In genomic region chr11:112132737-112133136, GRCh38 we compare ENCODE assay signal across 30 cellular contexts. TPM values are rescaled to one million over a fixed set of nuclear protein-coding genes. Genes with fewer than 3 reads are reported as not detected.
A peak's percentile ranks its signal among the peaks of the same experiment; 100 is the strongest.
DNase-seq lines count a peak whose midpoint lies in the region; FAIRE-seq and TF ChIP-seq lines count a peak whose summit lies in the region.
"Had no signal": no experiment of that assay in that cellular context is flagged by ENCODE, and none has a peak within 500 bp of the region (broad histone marks: within the 10 kb centered on the region; RNA-seq: fewer than 3 reads in every experiment).

No MANE protein-coding gene starts in this region.

- TF ChIP-seq CTCF in lower leg skin (IDR thresholded peaks at IDR 0.05) = no peak

- DNase-seq in CMK (ENCODE audit: low read depth) (peak; percentile 4), HTR-8/SVneo (ENCODE audit: insufficient read length, low spot score) (no peak), SW480 (ENCODE audit: low spot score) (peak; percentile 58), mesendoderm (peak; percentile 40), NCI-H2227 treated with DMSO at 0.1 percent for 48 hours (lab: John Stamatoyannopoulos, UW) (no peak), lower leg skin (ENCODE audit: low spot score in 2 of 2) (no peak), COLO668 (lab: John Stamatoyannopoulos, UW; ENCODE audit: unreplicated experiment) (no peak), trophoblast cell (no peak)
- DNase-seq: Calu3; foreskin fibroblast; H9; hippocampal formation; NCI-H1048; NCI-H2029; Peyer's patch; right cardiac atrium; stimulated activated CD4-positive, alpha-beta T cell treated with anti-CD3 and anti-CD28 coated beads, Interleukin-12 subunit alpha, Interleukin-12 subunit beta, amount 100 ng/mL, for 4 hours; stimulated activated CD4-positive, alpha-beta T cell treated with anti-CD3 and anti-CD28 coated beads, Interleukin-4, amount 100 ng/mL, for 4 hours; stimulated activated naive CD8-positive, alpha-beta T cell treated with anti-CD3 and anti-CD28 coated beads, Interleukin-15, Interleukin-2, amounts not matched to agents 100 U/mL and 50 U/mL, for 24 hours; T-helper 17 cell; tibial artery had no signal

- no peaks in the 10 kb centered on the region for H3K79me1 ChIP-seq in mesendoderm (ENCODE audit: low read length)
- H3K79me1 ChIP-seq in trophoblast cell (ENCODE audit: low read length) = no peaks in the 10 kb centered on the region

- no peak overlapping the region for H3K4me2 ChIP-seq in mesendoderm (ENCODE audit: low read length)
- H3K4me2 ChIP-seq in trophoblast cell (ENCODE audit: low read length) = no peak overlapping the region

- no peak overlapping the region for H3K4me3 ChIP-seq in mesendoderm (ENCODE audit: low read length)
- H3K4me3 ChIP-seq in lower leg skin (ENCODE audit: low read depth, poor library complexity, severe bottlenecking) = no peak overlapping the region
- no peak overlapping the region for H3K4me3 ChIP-seq in trophoblast cell (ENCODE audit: low read depth, low read length)
- H3K4me3 ChIP-seq: ascending aorta, lung, Peyer's patch, tibial artery had no signal

- H2AK5ac ChIP-seq in mesendoderm (ENCODE audit: low read length) (no peak overlapping the region), trophoblast cell (ENCODE audit: low read length) (no peak overlapping the region)

- H2BK12ac ChIP-seq in trophoblast cell (ENCODE audit: low read length) = no peak overlapping the region

- no peak overlapping the region for H2BK120ac ChIP-seq in mesendoderm (ENCODE audit: low read depth, low read length)
- no peak overlapping the region for H2BK120ac ChIP-seq in trophoblast cell (ENCODE audit: insufficient read depth, low read length, poor library complexity)

- H2AFZ ChIP-seq in trophoblast cell (ENCODE audit: insufficient read depth, low read length, poor library complexity) = no peak overlapping the region

- H4K8ac ChIP-seq in mesendoderm (ENCODE audit: low read depth, low read length) = no peak overlapping the region
- no peak overlapping the region for H4K8ac ChIP-seq in trophoblast cell (ENCODE audit: low read depth, low read length)

- H3K9ac ChIP-seq in mesendoderm (ENCODE audit: low read length) (no peak overlapping the region), trophoblast cell (ENCODE audit: low read length) (no peak overlapping the region)

- H3K23ac ChIP-seq in mesendoderm (ENCODE audit: low read length) (no peak overlapping the region), trophoblast cell (ENCODE audit: low read length) (no peak overlapping the region)

- H3K27me3 ChIP-seq in mesendoderm (ENCODE audit: insufficient read depth, low read length, poor library complexity) = no peaks in the 10 kb centered on the region
- no peaks in the 10 kb centered on the region for H3K27me3 ChIP-seq in trophoblast cell (ENCODE audit: insufficient read depth, low read length)
- H3K27me3 ChIP-seq: ascending aorta, Peyer's patch, tibial artery had no signal

- H4K12ac ChIP-seq in trophoblast cell (ENCODE audit: low read depth, low read length) = no peak overlapping the region

- H3K79me2 ChIP-seq in mesendoderm (ENCODE audit: control insufficient read depth, insufficient read depth, low read length) (no peaks in the 10 kb centered on the region), trophoblast cell (ENCODE audit: control insufficient read depth, insufficient read depth, low read length, poor library complexity) (no peaks in the 10 kb centered on the region)

- peak; percentile 94 for FAIRE-seq in HTR-8/SVneo (lab: Jason Lieb, UNC)
- FAIRE-seq: GM18507, islet of Langerhans had no signal

- intact Hi-C loops in lower leg skin (cut with DNase I; ENCODE audit: low total_unique reads) = no loop called here

- H4K5ac ChIP-seq in mesendoderm (ENCODE audit: low read length) = no peak overlapping the region

- H2BK15ac ChIP-seq in mesendoderm (replicated peaks; ENCODE audit: low read depth) = no peak overlapping the region

- no peak overlapping the region for H4K91ac ChIP-seq in trophoblast cell (ENCODE audit: low read depth, low read length)

- H3K56ac ChIP-seq in mesendoderm (ENCODE audit: low read length) = no peak overlapping the region

- H3K36me3 ChIP-seq in mesendoderm (ENCODE audit: control insufficient read depth, insufficient read depth, low read length) (no peaks in the 10 kb centered on the region), trophoblast cell (ENCODE audit: control insufficient read depth in 1 of 2, insufficient read depth in 2 of 2, low read length in 2 of 2) (no peaks in the 10 kb centered on the region)
- H3K36me3 ChIP-seq: ascending aorta, Peyer's patch, tibial artery had no signal

- no peaks in the 10 kb centered on the region for H3K9me3 ChIP-seq in trophoblast cell (ENCODE audit: insufficient read depth, low read depth, low read length)
- H3K9me3 ChIP-seq: ascending aorta, Peyer's patch, tibial artery had no signal

- no peak for TF ChIP-seq POLR2A in lower leg skin (IDR thresholded peaks at IDR 0.05)

- H2BK5ac ChIP-seq in mesendoderm (ENCODE audit: low read length) = no peak overlapping the region
- no peak overlapping the region for H2BK5ac ChIP-seq in trophoblast cell (ENCODE audit: low read depth, low read length, poor library complexity)

- H3K18ac ChIP-seq in mesendoderm (ENCODE audit: low read length) = no peak overlapping the region
- no peak overlapping the region for H3K18ac ChIP-seq in trophoblast cell (ENCODE audit: low read length)

- H3K27ac ChIP-seq in mesendoderm (ENCODE audit: low read depth, low read length) (no peak overlapping the region), trophoblast cell (ENCODE audit: low read depth, low read length) (no peak overlapping the region)
- H3K27ac ChIP-seq: ascending aorta, tibial artery had no signal

- no CpG with 5 or more reads among the region's 2 CpGs for WGBS in mesendoderm (ENCODE audit: extremely low coverage, insufficient coverage, low lambda C conversion rate)
- 74 to 79% methylated on average over 2 of the region's 2 CpGs for WGBS in lower leg skin, 2 donors
- WGBS in trophoblast cell (ENCODE audit: extremely low coverage, insufficient coverage, insufficient read length) = no CpG with 5 or more reads among the region's 2 CpGs

- H3K4me1 ChIP-seq in mesendoderm (ENCODE audit: control insufficient read depth, low read depth, low read length) (no peaks in the 10 kb centered on the region), trophoblast cell (ENCODE audit: control insufficient read depth in 1 of 2, insufficient read depth in 2 of 2, low read length in 2 of 2) (no peaks in the 10 kb centered on the region)
- H3K4me1 ChIP-seq: ascending aorta, tibial artery had no signal

- no peak overlapping the region for H3K14ac ChIP-seq in trophoblast cell (ENCODE audit: low read length)

- H3K4ac ChIP-seq in mesendoderm (ENCODE audit: low read depth, low read length) (no peak overlapping the region), trophoblast cell (ENCODE audit: low read depth, low read length) (no peak overlapping the region)

RNA-seq across cellular contexts. Expression of gene IL18, which starts 31.2 kb away (rescaled TPM):
- 0.37 TPM for polyA plus RNA-seq in mesendoderm (2013, experiment 1 of 2)
- polyA plus RNA-seq in mesendoderm (2013, experiment 2 of 2) = 0.56 TPM
- total RNA-seq in lower leg skin = 100 to 1,000 TPM; 231 to 331 (median 297) TPM
- polyA plus RNA-seq in trophoblast cell (2013) = 0.63 and 0.82 TPM in 2 replicates
- total RNA-seq: activated naive CD4-positive, alpha-beta T cell treated with anti-CD3 and anti-CD28 coated beads, Interleukin-2, amount 50 U/mL, for 72 hours; activated T-helper 17 cell treated with anti-CD3 and anti-CD28 coated beads, Interleukin-2, amount 50 U/mL, for 72 hours; osteoblast had no signal

RNA-seq across cellular contexts. Expression of gene TEX12, which starts 34.4 kb away (rescaled TPM):
- polyA plus RNA-seq in mesendoderm (2013, experiment 1 of 2) = 0.07 TPM
- polyA plus RNA-seq in mesendoderm (2013, experiment 2 of 2) = 0.06 TPM
- total RNA-seq in lower leg skin = under 1 TPM in 2 of 4 donors, not detected in 2; 0.22 to 0.75 TPM
- 0.04 TPM in 1 of 2 replicates, not detected in the other for polyA plus RNA-seq in trophoblast cell (2013)
- total RNA-seq: ascending aorta, Calu3, epithelial cell of proximal tubule, osteoblast had no signal
- polyA plus RNA-seq: BJ had no signal

RNA-seq across cellular contexts. Expression of gene BCO2, which starts 42.6 kb away (rescaled TPM):
- 0.41 TPM for polyA plus RNA-seq in mesendoderm (2013, experiment 1 of 2)
- 0.20 TPM for polyA plus RNA-seq in mesendoderm (2013, experiment 2 of 2)
- 1 to 10 TPM in 3 of 4 donors, under 1 TPM in 1; 0.98 to 5.7 (median 3.7) TPM for total RNA-seq in lower leg skin
- polyA plus RNA-seq in trophoblast cell (2013) = 0.51 and 0.58 TPM in 2 replicates
- total RNA-seq: ascending aorta had no signal

RNA-seq across cellular contexts. Expression of gene SDHD, which starts 46.1 kb away (rescaled TPM):
- 71.8 TPM for polyA plus RNA-seq in mesendoderm (2013, experiment 1 of 2)
- polyA plus RNA-seq in mesendoderm (2013, experiment 2 of 2) = 77.6 TPM
- 100 to 1,000 TPM in 2 of 4 donors, 10 to 100 TPM in 2; 60.9 to 142 (median 98.9) TPM for total RNA-seq in lower leg skin
- polyA plus RNA-seq in trophoblast cell (2013) = 41.2 and 42.4 TPM in 2 replicates

RNA-seq across cellular contexts. Expression of gene TIMM8B, which starts 46.2 kb away (rescaled TPM):
- polyA plus RNA-seq in mesendoderm (2013, experiment 1 of 2) = 218 TPM
- 226 TPM for polyA plus RNA-seq in mesendoderm (2013, experiment 2 of 2)
- 10 to 100 TPM; 12.4 to 49.0 (median 29.9) TPM for total RNA-seq in lower leg skin
- 89.0 and 90.0 TPM in 2 replicates for polyA plus RNA-seq in trophoblast cell (2013)

Comparison
In these comparisons a context has a peak if more than half of its experiments do, and no peak if none do; other contexts are left out.
1. DNase-seq: peak in CMK (single experiment), SW480 (single experiment) and mesendoderm (single experiment); none in HTR-8/SVneo (single experiment), NCI-H2227 treated with DMSO at 0.1 percent for 48 hours (single experiment), lower leg skin (0 of 2), COLO668 (single experiment) and trophoblast cell (0 of 2).